ENCODE assay signal across 24 cellular contexts in the genomic region with DNA sequence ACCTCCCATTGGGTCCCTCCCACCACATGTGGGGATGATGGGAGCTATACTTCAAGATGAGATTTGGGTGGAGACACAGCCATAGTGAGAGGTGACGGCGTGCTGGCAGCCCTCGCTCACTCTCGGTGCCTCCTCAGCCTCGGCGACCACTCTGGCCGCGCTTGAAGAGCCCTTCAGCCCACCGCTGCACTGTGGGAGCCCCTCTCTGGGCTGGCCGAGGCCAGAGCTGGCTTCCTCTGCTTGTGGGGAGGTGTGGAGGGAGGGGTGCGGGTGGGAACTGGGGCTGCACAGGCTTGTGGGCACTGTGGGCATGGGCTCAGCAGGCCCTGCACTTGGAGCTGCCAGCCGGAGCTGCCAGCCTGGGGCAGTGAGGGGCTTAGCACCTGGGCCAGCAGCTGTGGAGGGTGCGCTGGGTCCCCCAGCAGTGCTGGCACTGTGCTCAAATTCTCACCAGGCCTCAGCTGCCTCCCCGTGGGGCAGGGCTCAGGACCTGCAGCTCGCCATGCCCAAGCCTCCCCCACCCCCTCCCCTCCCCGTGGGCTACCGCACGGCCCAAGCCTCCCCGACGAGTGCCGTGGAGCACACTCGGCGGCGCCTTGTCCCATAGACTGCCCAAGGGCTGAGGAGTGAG.
"Had no signal": no experiment of that assay in that cellular context is flagged by ENCODE, and none has a peak within 500 bp of the region (broad histone marks: within the 10 kb centered on the region; RNA-seq: fewer than 3 reads in every experiment).

No MANE protein-coding gene starts in this region.

- DNase-seq: colonic mucosa; cortex of kidney; effector CD8-positive, alpha-beta T cell; effector memory CD8-positive, alpha-beta T cell; endodermal cell; erythroblast; esophagus squamous epithelium; foreskin fibroblast; foreskin melanocyte; gastrocnemius medialis; glutamatergic neuron; head of caudate nucleus; heart right ventricle; hippocampal formation; kidney glomerular epithelial cell; left colon; left ventricle myocardium inferior; mammary epithelial cell; mesendoderm; midbrain had no signal

- H3K36me3 Mint-ChIP-seq: memory B cell had no signal

- H3K4me1 Mint-ChIP-seq: endodermal cell, memory B cell had no signal

- ATAC-seq: effector memory CD8-positive, alpha-beta T cell; esophagus mucosa; gastrocnemius medialis; heart right ventricle; left colon; left lobe of liver had no signal

- H3K27ac Mint-ChIP-seq: dendritic cell treated with granulocyte-macrophage colony-stimulating factor and Interleukin-4, amounts not matched to agents 40 ng/mL and 50 ng/mL, for 4 days; effector memory CD8-positive, alpha-beta T cell; endodermal cell; memory B cell had no signal

- H3K27me3 Mint-ChIP-seq: dendritic cell treated with granulocyte-macrophage colony-stimulating factor and Interleukin-4, amounts not matched to agents 40 ng/mL and 50 ng/mL, for 4 days; effector memory CD8-positive, alpha-beta T cell; memory B cell had no signal

- H3K4me3 Mint-ChIP-seq: dendritic cell treated with granulocyte-macrophage colony-stimulating factor and Interleukin-4, amounts not matched to agents 40 ng/mL and 50 ng/mL, for 4 days; effector memory CD8-positive, alpha-beta T cell; endodermal cell; memory B cell had no signal

- H3K9me3 Mint-ChIP-seq: effector memory CD8-positive, alpha-beta T cell; memory B cell had no signal
